ENCODE assay signal across 8 cellular contexts in genomic region chr9:88593537-88594185, GRCh38. TPM values are rescaled to one million over a fixed set of nuclear protein-coding genes. Genes with fewer than 3 reads are reported as not detected.
DNase-seq lines count a peak whose midpoint lies in the region; ATAC-seq, FAIRE-seq and TF ChIP-seq lines count a peak whose summit lies in the region.

No MANE protein-coding gene starts in this region.

- peak; percentile 75 for FAIRE-seq in RCC 7860 (lab: Jason Lieb, UNC)

- H3K4me1 ChIP-seq in ascending aorta = no peaks in the 10 kb centered on the region

- no peak overlapping the region for H3K27ac ChIP-seq in ascending aorta

- ATAC-seq in GM18511 (IDR thresholded peaks at IDR 0.05; ENCODE audit: unreplicated experiment) = peak; percentile 92
- peak; percentile 60 for ATAC-seq in HG03095 (IDR thresholded peaks at IDR 0.05; ENCODE audit: unreplicated experiment)
- no peak for ATAC-seq in HG03108 (IDR thresholded peaks at IDR 0.05; ENCODE audit: unreplicated experiment)

- no peak overlapping the region for H3K4me3 ChIP-seq in ascending aorta

- peak; percentile 73 for DNase-seq in AG08395 (ENCODE audit: low spot score)
- peak; percentile 52 for DNase-seq in RCC 7860 (ENCODE audit: low spot score)
- peak in 1 of 2 donors; percentile 80 for DNase-seq in ascending aorta (ENCODE audit: low spot score in 2 of 2)
- peak; percentile 74 for DNase-seq in iris pigment epithelial cell (ENCODE audit: low read depth)
- DNase-seq in stimulated activated CD4-positive, alpha-beta T cell treated with anti-CD3 and anti-CD28 coated beads, TNF-alpha, amount 100 ng/mL, for 1 hour (ENCODE audit: low read depth in 3 of 3, low spot score in 1 of 3) = peak in 2 of 3 donors; percentile 8 to 16

- no peaks in the 10 kb centered on the region for H3K36me3 ChIP-seq in ascending aorta

- intact Hi-C loops in ascending aorta (cut with DNase I) = loop anchor here (1.0 kb wide), 1 partner anchor 408 kb away; no protein-coding TSS in a partner anchor

- peak; percentile 54 to 75 (median 68) for TF ChIP-seq CTCF in ascending aorta (IDR thresholded peaks at IDR 0.05)

- H3K27me3 ChIP-seq in ascending aorta = no peaks in the 10 kb centered on the region

- H3K9me3 ChIP-seq in ascending aorta = peaks cover 0 to 3% of the 10 kb centered on the region in 2 donors

RNA-seq across cellular contexts. Expression of gene NXNL2, which starts 58.7 kb away (rescaled TPM):
- not detected for total RNA-seq in ascending aorta
